8 cellular contexts compared by ENCODE assay signal in the genomic region with DNA sequence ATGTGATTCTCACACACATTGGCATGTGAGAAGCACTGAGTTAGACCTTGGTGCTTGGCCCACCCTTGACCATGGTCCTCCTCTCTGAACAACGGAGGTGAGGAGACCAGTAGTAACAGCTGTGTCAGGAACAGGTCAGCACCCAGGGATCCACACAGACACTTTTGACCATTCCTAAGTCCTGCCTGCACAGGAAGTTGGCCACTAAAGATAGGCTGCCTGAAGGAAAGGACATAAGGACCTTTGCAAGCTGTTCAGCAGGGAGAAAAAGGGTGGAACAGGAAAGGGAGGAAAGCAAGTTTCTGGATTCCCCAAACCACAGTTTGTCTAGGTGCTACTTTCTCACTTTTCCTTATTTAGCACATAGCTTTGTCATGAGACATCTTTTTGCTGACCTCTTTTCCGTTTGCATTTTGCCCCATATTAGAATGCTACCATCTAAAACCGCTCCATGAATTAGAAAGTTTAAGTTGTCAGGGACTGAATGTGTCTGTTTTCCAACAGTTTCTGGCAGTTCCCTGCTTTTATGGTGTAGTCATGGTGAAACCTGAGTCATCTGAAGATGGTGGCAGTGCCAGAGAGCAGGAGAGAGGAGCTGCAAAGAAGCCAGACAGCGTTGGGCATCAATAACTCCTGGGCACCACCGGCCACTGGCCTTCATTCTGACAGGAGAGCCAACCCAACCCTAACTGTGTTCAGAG. TPM values are rescaled to one million over a fixed set of nuclear protein-coding genes. Genes with fewer than 3 reads are reported as not detected.
A peak's percentile ranks its signal among the peaks of the same experiment; 100 is the strongest.
DNase-seq lines count a peak whose midpoint lies in the region; ATAC-seq and TF ChIP-seq lines count a peak whose summit lies in the region.

No MANE protein-coding gene starts in this region.

- in situ Hi-C loops in GM13977 (cut with MboI; ENCODE audit: low pct_unique_long_range_greater_than_20kb, low sequenced_read_pairs, unreplicated experiment): no loop called here

- H3K27me3 ChIP-seq in H7 (ENCODE audit: control insufficient read depth, insufficient read depth, low read length): no peaks in the 10 kb centered on the region

- H3K9me3 Mint-ChIP-seq in activated CD4-positive, alpha-beta memory T cell treated with anti-CD3 and anti-CD28 coated beads for 36 hours: no peaks in the 10 kb centered on the region
- peaks cover 4% of the 10 kb centered on the region for H3K9me3 Mint-ChIP-seq in glutamatergic neuron (ENCODE audit: unreplicated experiment)

- POLR2A ChIA-PET in activated CD4-positive, alpha-beta memory T cell treated with anti-CD3 and anti-CD28 coated beads for 36 hours (lab: Charles Lee): interaction anchor here (1.0 to 1.5 kb wide), 2 partner anchors 173 to 175 kb away, joined by 3 to 5 read pairs; no protein-coding TSS in a partner anchor

- H3K36me3 ChIP-seq in H7 (replicated peaks; ENCODE audit: control insufficient read depth, insufficient read depth, low read length): no peaks in the 10 kb centered on the region

- ATAC-seq in HG02852 (IDR thresholded peaks at IDR 0.05; ENCODE audit: unreplicated experiment) (no peak), GM21423 (IDR thresholded peaks at IDR 0.05; ENCODE audit: unreplicated experiment) (no peak)

- H3K27ac Mint-ChIP-seq in activated CD4-positive, alpha-beta memory T cell treated with anti-CD3 and anti-CD28 coated beads for 36 hours: peak overlapping the region; percentile 81
- H3K27ac Mint-ChIP-seq in glutamatergic neuron (ENCODE audit: unreplicated experiment): no peak overlapping the region

- no peak for TF ChIP-seq CTCF in HFF-Myc (IDR thresholded peaks at IDR 0.05; ENCODE audit: low read depth, low read length, missing control alignments)
- TF ChIP-seq CTCF in glutamatergic neuron (IDR thresholded peaks at IDR 0.05; ENCODE audit: partially characterized antibody, unreplicated experiment): no peak
- TF ChIP-seq CTCF in GM13977 (IDR thresholded peaks at IDR 0.05; ENCODE audit: extremely low read depth, insufficient read depth, missing control alignments): no peak

- peaks cover 14% of the 10 kb centered on the region for H3K36me3 Mint-ChIP-seq in activated CD4-positive, alpha-beta memory T cell treated with anti-CD3 and anti-CD28 coated beads for 36 hours
- H3K36me3 Mint-ChIP-seq in glutamatergic neuron (ENCODE audit: unreplicated experiment): no peaks in the 10 kb centered on the region

- no peak for DNase-seq in HFF-Myc (ENCODE audit: extremely low read depth, low read depth)
- peak; percentile 21 for DNase-seq in activated CD4-positive, alpha-beta memory T cell treated with anti-CD3 and anti-CD28 coated beads for 36 hours
- no peak for DNase-seq in glutamatergic neuron
- DNase-seq in stimulated activated CD8-positive, alpha-beta memory T cell treated with anti-CD3 and anti-CD28 coated beads, Interleukin-4, amount 100 ng/mL, for 48 hours: peak; percentile 35
- DNase-seq in H7: no peak
- no peak for DNase-seq in GM13977 (ENCODE audit: low spot score)

- intact Hi-C loops in activated CD4-positive, alpha-beta memory T cell treated with anti-CD3 and anti-CD28 coated beads for 36 hours (cut with micrococcal nuclease): loop anchor here (1.0 to 2.0 kb wide), 6 partner anchors 27 to 1548 kb away; partner anchors contain the start of genes COX7A2 and EEF1A1

- H3K4me3 Mint-ChIP-seq in activated CD4-positive, alpha-beta memory T cell treated with anti-CD3 and anti-CD28 coated beads for 36 hours: peak overlapping the region; percentile 80
- peak overlapping the region; percentile 78 for H3K4me3 Mint-ChIP-seq in glutamatergic neuron (ENCODE audit: unreplicated experiment)

- peaks cover 36% of the 10 kb centered on the region for H3K4me1 Mint-ChIP-seq in activated CD4-positive, alpha-beta memory T cell treated with anti-CD3 and anti-CD28 coated beads for 36 hours (ENCODE audit: low read depth)
- H3K4me1 Mint-ChIP-seq in glutamatergic neuron (ENCODE audit: low read depth, unreplicated experiment): peaks cover 2% of the 10 kb centered on the region

- peak overlapping the region; percentile 57 for H3K4me3 ChIP-seq in HFF-Myc (replicated peaks; ENCODE audit: low read depth, low read length)
- H3K4me3 ChIP-seq in H7 (ENCODE audit: insufficient read depth, low read depth, low read length): no peak overlapping the region

- CTCF ChIA-PET in activated CD4-positive, alpha-beta memory T cell treated with anti-CD3 and anti-CD28 coated beads for 36 hours (lab: Charles Lee): interaction anchor here (0.5 to 2.4 kb wide), 6 partner anchors 9 to 109 kb away, joined by 3 to 8 read pairs (median 4); no protein-coding TSS in a partner anchor

- peaks cover 17% of the 10 kb centered on the region for H3K27me3 Mint-ChIP-seq in activated CD4-positive, alpha-beta memory T cell treated with anti-CD3 and anti-CD28 coated beads for 36 hours
- no peaks in the 10 kb centered on the region for H3K27me3 Mint-ChIP-seq in glutamatergic neuron (ENCODE audit: unreplicated experiment)

RNA-seq across cellular contexts. Expression of gene CD109, which starts 1.1 kb away (rescaled TPM):
- 1 to 10 TPM; 7.2 to 9.1 TPM for total RNA-seq in activated CD4-positive, alpha-beta memory T cell treated with anti-CD3 and anti-CD28 coated beads for 36 hours
- total RNA-seq in glutamatergic neuron (ENCODE audit: unreplicated experiment): 0.49 TPM
- 1.3 and 1.4 TPM in 2 replicates for total RNA-seq in H7 (2014; rRNA removed; shearing (Covaris generic))

RNA-seq across cellular contexts. Expression of gene SLC17A5, which starts 41.1 kb away (rescaled TPM):
- 1 to 10 TPM; 5.1 to 5.4 TPM for total RNA-seq in activated CD4-positive, alpha-beta memory T cell treated with anti-CD3 and anti-CD28 coated beads for 36 hours
- 14.3 TPM for total RNA-seq in glutamatergic neuron (ENCODE audit: unreplicated experiment)
- 12.2 and 13.1 TPM in 2 replicates for total RNA-seq in H7 (2014; rRNA removed; shearing (Covaris generic))

Comparison
In these comparisons a context has a peak if more than half of its experiments do, and no peak if none do; other contexts are left out.
1. DNase-seq: peak in activated CD4-positive, alpha-beta memory T cell treated with anti-CD3 and anti-CD28 coated beads for 36 hours (single experiment) and stimulated activated CD8-positive, alpha-beta memory T cell treated with anti-CD3 and anti-CD28 coated beads, Interleukin-4, amount 100 ng/mL, for 48 hours (single experiment); none in HFF-Myc (single experiment), glutamatergic neuron (single experiment), H7 (single experiment) and GM13977 (single experiment).